18 cellular contexts compared by ENCODE assay signal in genomic region chr15:59119625-59120024, GRCh38. TPM values are rescaled to one million over a fixed set of nuclear protein-coding genes. Genes with fewer than 3 reads are reported as not detected.
DNase-seq lines count a peak whose midpoint lies in the region; ATAC-seq and TF ChIP-seq lines count a peak whose summit lies in the region.
"Had no signal": no experiment of that assay in that cellular context is flagged by ENCODE, and none has a peak within 500 bp of the region (broad histone marks: within the 10 kb centered on the region; RNA-seq: fewer than 3 reads in every experiment).

No MANE protein-coding gene starts in this region.

- CTCF ChIA-PET in MCF 10A (lab: Yijun Ruan, JAX), result no interaction called here

- H3K27ac ChIP-seq in breast epithelium (no peak overlapping the region), trophoblast cell (ENCODE audit: low read depth, low read length) (no peak overlapping the region)

- no peaks in the 10 kb centered on the region for H3K9me3 ChIP-seq in breast epithelium
- H3K9me3 ChIP-seq in trophoblast cell (ENCODE audit: insufficient read depth, low read depth, low read length), result no peaks in the 10 kb centered on the region
- H3K9me3 ChIP-seq: Caco-2 had no signal

- no peak overlapping the region for H4K8ac ChIP-seq in trophoblast cell (ENCODE audit: low read depth, low read length)

- POLR2A ChIA-PET in MCF 10A (lab: Yijun Ruan, JAX), result no interaction called here

- TF ChIP-seq CTCF in MCF 10A (IDR thresholded peaks at IDR 0.05; ENCODE audit: unreplicated experiment), result no peak
- no peak for TF ChIP-seq CTCF in breast epithelium (IDR thresholded peaks at IDR 0.05)

- H3K27me3 ChIP-seq in breast epithelium (no peaks in the 10 kb centered on the region), trophoblast cell (ENCODE audit: insufficient read depth, low read length) (no peaks in the 10 kb centered on the region)

- H3K18ac ChIP-seq in trophoblast cell (ENCODE audit: low read length), result no peak overlapping the region

- no peak overlapping the region for H3K4me3 Mint-ChIP-seq in MCF 10A (ENCODE audit: unreplicated experiment)
- H3K4me3 Mint-ChIP-seq: CD4-positive, CD25-positive, alpha-beta regulatory T cell; CD8-positive, alpha-beta T cell; GM23338; H9; HFFc6 had no signal

- no peak overlapping the region for H3K4ac ChIP-seq in trophoblast cell (ENCODE audit: low read depth, low read length)

- DNase-seq in MCF 10A (ENCODE audit: unreplicated experiment) (no peak), breast epithelium (ENCODE audit: low spot score in 2 of 2) (no peak), DMS79 treated with DMSO at 0.1 percent for 48 hours (lab: John Stamatoyannopoulos, UW) (peak; percentile 40), trophoblast cell (no peak)
- no peak for DNase-seq in activated CD4-positive, alpha-beta T cell treated with anti-CD3 and anti-CD28 coated beads for 48 hours
- DNase-seq: C1 segment of cervical spinal cord; Caco-2; CD4-positive, CD25-positive, alpha-beta regulatory T cell; CD8-positive, alpha-beta T cell; DMS153; EL; GDM1; H9; HFFc6 had no signal

- H3K4me1 Mint-ChIP-seq in MCF 10A (ENCODE audit: insufficient read depth, unreplicated experiment), result no peaks in the 10 kb centered on the region
- H3K4me1 Mint-ChIP-seq: GM23338, H9 had no signal

- no peak overlapping the region for H2BK12ac ChIP-seq in trophoblast cell (ENCODE audit: low read length)

- no peaks in the 10 kb centered on the region for H3K9me3 Mint-ChIP-seq in MCF 10A (ENCODE audit: unreplicated experiment)
- H3K9me3 Mint-ChIP-seq: CD4-positive, CD25-positive, alpha-beta regulatory T cell; CD8-positive, alpha-beta T cell; GM23338; H9; HFFc6 had no signal

- TF ChIP-seq POLR2A in breast epithelium (IDR thresholded peaks at IDR 0.05), result no peak

- H3K4me2 ChIP-seq in trophoblast cell (ENCODE audit: low read length), result no peak overlapping the region
- H3K4me2 ChIP-seq: GM23338 had no signal

- no peak overlapping the region for H2BK120ac ChIP-seq in trophoblast cell (ENCODE audit: insufficient read depth, low read length, poor library complexity)

- no peak overlapping the region for H3K14ac ChIP-seq in trophoblast cell (ENCODE audit: low read length)

- no peaks in the 10 kb centered on the region for H3K79me2 ChIP-seq in trophoblast cell (ENCODE audit: control insufficient read depth, insufficient read depth, low read length, poor library complexity)

- H3K4me1 ChIP-seq in breast epithelium (no peaks in the 10 kb centered on the region), trophoblast cell (ENCODE audit: control insufficient read depth in 1 of 2, insufficient read depth in 2 of 2, low read length in 2 of 2) (no peaks in the 10 kb centered on the region)
- H3K4me1 ChIP-seq: Caco-2 had no signal

- H2AFZ ChIP-seq in trophoblast cell (ENCODE audit: insufficient read depth, low read length, poor library complexity), result no peak overlapping the region
- H2AFZ ChIP-seq: GM23338 had no signal

- H3K27me3 Mint-ChIP-seq in MCF 10A (ENCODE audit: insufficient read depth, unreplicated experiment), result no peaks in the 10 kb centered on the region
- H3K27me3 Mint-ChIP-seq: CD4-positive, CD25-positive, alpha-beta regulatory T cell had no signal

- no peak overlapping the region for H3K4me3 ChIP-seq in breast epithelium
- no peak overlapping the region for H3K4me3 ChIP-seq in trophoblast cell (ENCODE audit: low read depth, low read length)
- H3K4me3 ChIP-seq: GM12878, GM23338 had no signal

- H3K23ac ChIP-seq in trophoblast cell (ENCODE audit: low read length), result no peak overlapping the region

- no CpG with 5 or more reads among the region's 5 CpGs for WGBS in trophoblast cell (ENCODE audit: extremely low coverage, insufficient coverage, insufficient read length)

- no peak for ATAC-seq in HG03342 (IDR thresholded peaks at IDR 0.05; ENCODE audit: unreplicated experiment)
- ATAC-seq: CD8-positive, alpha-beta T cell; GM12878; GM23338; HCT116 had no signal

- H2BK5ac ChIP-seq in trophoblast cell (ENCODE audit: low read depth, low read length, poor library complexity), result no peak overlapping the region

- H3K36me3 ChIP-seq in breast epithelium (no peaks in the 10 kb centered on the region), trophoblast cell (ENCODE audit: control insufficient read depth in 1 of 2, insufficient read depth in 2 of 2, low read length in 2 of 2) (peaks cover 28 to 60% of the 10 kb centered on the region in 2 experiments)

- no TSS peak for BruUV-seq in MCF 10A (replicated peaks; lab: Mats Ljungman, UMichigan)

- H4K12ac ChIP-seq in trophoblast cell (ENCODE audit: low read depth, low read length), result peak overlapping the region; percentile 35

- no peak overlapping the region for H4K91ac ChIP-seq in trophoblast cell (ENCODE audit: low read depth, low read length)

- intact Hi-C loops in MCF 10A (cut with micrococcal nuclease) (no loop called here), breast epithelium (cut with DNase I; ENCODE audit: low total_unique reads) (no loop called here)

- no peak overlapping the region for H3K9ac ChIP-seq in trophoblast cell (ENCODE audit: low read length)

- H3K79me1 ChIP-seq in trophoblast cell (ENCODE audit: low read length), result no peaks in the 10 kb centered on the region

- H3K27ac Mint-ChIP-seq in MCF 10A (ENCODE audit: low read depth, unreplicated experiment), result peak overlapping the region; percentile 14
- H3K27ac Mint-ChIP-seq: CD8-positive, alpha-beta T cell; GM23338; H9 had no signal

- no peak overlapping the region for H2AK5ac ChIP-seq in trophoblast cell (ENCODE audit: low read length)

- H3K36me3 Mint-ChIP-seq in MCF 10A (ENCODE audit: insufficient read depth, unreplicated experiment), result peaks cover 40% of the 10 kb centered on the region
- H3K36me3 Mint-ChIP-seq: CD4-positive, CD25-positive, alpha-beta regulatory T cell; CD8-positive, alpha-beta T cell had no signal

RNA-seq across cellular contexts. Expression of gene CCNB2, which starts 14.7 kb away (rescaled TPM):
- 25.7 and 54.1 TPM in 2 replicates for total RNA-seq in MCF 10A (2022)
- total RNA-seq in breast epithelium, result 1 to 10 TPM in 1 of 3 donors, under 1 TPM in 2; 0.29 to 3.5 (median 0.98) TPM
- polyA plus RNA-seq in trophoblast cell (2013), result 56.1 and 62.0 TPM in 2 replicates
